1 cellular context compared by ENCODE assay signal in genomic region chr16:75116081-75116910, GRCh38.
TF ChIP-seq lines count a peak whose summit lies in the region.

TSS of gene LDHD (minus strand) at chr16:75116780. CDS start at chr16:75116720, 60 bp downstream.

TF ChIP-seq in H1, 55 proteins besides CTCF, POLR2A, EP300 and RAD21 (continued from another document):
- no peak for TF ChIP-seq E2F6 (IDR thresholded peaks at IDR 0.05)
- no peak for TF ChIP-seq EZH2 (IDR thresholded peaks at IDR 0.05; ENCODE audit: low read depth, low read length, severe bottlenecking)
- no peak for TF ChIP-seq RBBP5 (IDR thresholded peaks at IDR 0.05; ENCODE audit: borderline replicate concordance, low read depth, low read length)
- no peak for TF ChIP-seq CTBP2 (IDR thresholded peaks at IDR 0.05; ENCODE audit: borderline replicate concordance, insufficient read depth, insufficient read length, low read length)
- no peak for TF ChIP-seq ATF2 (IDR thresholded peaks at IDR 0.05; ENCODE audit: low read length)
- no peak for TF ChIP-seq GABPA (IDR thresholded peaks at IDR 0.05; ENCODE audit: borderline replicate concordance, insufficient read depth, low read length)
- no peak for TF ChIP-seq POU5F1 (IDR thresholded peaks at IDR 0.05; ENCODE audit: low read depth, low read length)
- TF ChIP-seq BCL11A (IDR thresholded peaks at IDR 0.05; ENCODE audit: low read depth in 2 of 2, low read length in 2 of 2) = no peak
- TF ChIP-seq MAX (IDR thresholded peaks at IDR 0.05) = no peak
- TF ChIP-seq EGR1 (IDR thresholded peaks at IDR 0.05; ENCODE audit: borderline replicate concordance, low read depth, low read length) = no peak
- no peak for TF ChIP-seq BRCA1 (IDR thresholded peaks at IDR 0.05; ENCODE audit: low read depth, low read length)
- TF ChIP-seq CEBPB (IDR thresholded peaks at IDR 0.05; ENCODE audit: low read depth, low read length) = no peak
- TF ChIP-seq KDM5A (IDR thresholded peaks at IDR 0.05; ENCODE audit: low read length) = no peak
- no peak for TF ChIP-seq ATF3 (IDR thresholded peaks at IDR 0.05; ENCODE audit: insufficient read depth, low read depth, low read length)
- no peak for TF ChIP-seq RFX5 (IDR thresholded peaks at IDR 0.05; ENCODE audit: borderline replicate concordance, low read depth, low read length)
- no peak for TF ChIP-seq NRF1 (IDR thresholded peaks at IDR 0.05; ENCODE audit: low read depth, low read length)
- no peak for TF ChIP-seq BACH1 (IDR thresholded peaks at IDR 0.05; ENCODE audit: low read length)
- no peak for TF ChIP-seq SIX5 (IDR thresholded peaks at IDR 0.05; ENCODE audit: low read depth, low read length)
- no peak for TF ChIP-seq HDAC6 (IDR thresholded peaks at IDR 0.05; ENCODE audit: low read depth, low read length)
- no peak for TF ChIP-seq SAP30 (IDR thresholded peaks at IDR 0.05; ENCODE audit: insufficient read depth, insufficient replicate concordance, low read length)
- no peak; the same call in 1 of the 2 replicates for TF ChIP-seq CREB1 (IDR thresholded peaks at IDR 0.05)
- TF ChIP-seq NANOG (IDR thresholded peaks at IDR 0.05; ENCODE audit: insufficient read depth, low read depth, low read length, poor library complexity, severe bottlenecking) = no peak
- no peak for TF ChIP-seq CHD2 (IDR thresholded peaks at IDR 0.05; ENCODE audit: low read length)
- TF ChIP-seq CBX5 (IDR thresholded peaks at IDR 0.05; ENCODE audit: low read depth, low read length) = no peak
- TF ChIP-seq RNF2 (IDR thresholded peaks at IDR 0.05; ENCODE audit: borderline replicate concordance, low read depth, low read length, missing control alignments, poor library complexity, severe bottlenecking) = no peak
- TF ChIP-seq SP1 (IDR thresholded peaks at IDR 0.05; ENCODE audit: low read depth, low read length) = peak; percentile 70
- no peak for TF ChIP-seq RXRA (IDR thresholded peaks at IDR 0.05; ENCODE audit: insufficient read depth, low read depth, low read length)
- TF ChIP-seq GTF2F1 (IDR thresholded peaks at IDR 0.05; ENCODE audit: borderline replicate concordance, low read depth, low read length) = no peak
- TF ChIP-seq JUND (IDR thresholded peaks at IDR 0.05; ENCODE audit: low read length) = no peak
- TF ChIP-seq MAFK (IDR thresholded peaks at IDR 0.05; ENCODE audit: low read depth, low read length) = no peak
- no peak for TF ChIP-seq SP4 (IDR thresholded peaks at IDR 0.05; ENCODE audit: low read length)
- 0 out of 4 replicates have a peak, but pooled peaks of 1 of the 2 experiments have one; percentile 69 for TF ChIP-seq SIN3A (conservative IDR thresholded peaks at IDR 0.05 in 1 of 2, IDR thresholded peaks at IDR 0.05 in 1 of 2; ENCODE audit: low read depth in 1 of 2, low read length in 2 of 2)
- 0 out of 2 replicates have a peak, but pooled peaks have one; percentile 12 for TF ChIP-seq YY1 (IDR thresholded peaks at IDR 0.05; ENCODE audit: low read depth, low read length)
- TF ChIP-seq CHD7 (IDR thresholded peaks at IDR 0.05; ENCODE audit: insufficient replicate concordance, low read length) = no peak
- TF ChIP-seq TAF7 (optimal IDR thresholded peaks at IDR 0.05; ENCODE audit: borderline replicate concordance, low read depth, low read length) = peak; percentile 74
- peak; percentile 86 for TF ChIP-seq KDM1A (IDR thresholded peaks at IDR 0.05; ENCODE audit: borderline replicate concordance, low read length)
- no peak for TF ChIP-seq ZNF274 (IDR thresholded peaks at IDR 0.05; ENCODE audit: borderline replicate concordance, extremely low read depth, low read length)
- no peak for TF ChIP-seq CHD1 (IDR thresholded peaks at IDR 0.05; ENCODE audit: low read depth, low read length)
- TF ChIP-seq JUN (IDR thresholded peaks at IDR 0.05; ENCODE audit: low read depth, low read length) = no peak
- no peak for TF ChIP-seq CBX8 (IDR thresholded peaks at IDR 0.05; ENCODE audit: borderline replicate concordance, low read depth, low read length)
- peak; percentile 75 for TF ChIP-seq POLR2AphosphoS5 (IDR thresholded peaks at IDR 0.05; ENCODE audit: low read depth, low read length)
- TF ChIP-seq TBP (IDR thresholded peaks at IDR 0.05; ENCODE audit: low read depth, low read length) = peak; percentile 73; the same call in 1 of the 2 replicates
